Comparison of ENCODE assay signal across 11 cellular contexts in genomic region chrX:39752820-39753219, GRCh38.
DNase-seq lines count a peak whose midpoint lies in the region; ATAC-seq, FAIRE-seq and TF ChIP-seq lines count a peak whose summit lies in the region.
"Had no signal": no experiment of that assay in that cellular context is flagged by ENCODE, and none has a peak within 500 bp of the region (broad histone marks: within the 10 kb centered on the region; RNA-seq: fewer than 3 reads in every experiment).

No MANE protein-coding gene starts in this region.

- H4K91ac ChIP-seq in H1 (replicated peaks; ENCODE audit: insufficient read length, low read length): no peak overlapping the region

- H2BK12ac ChIP-seq in H1 (ENCODE audit: low read depth, low read length): no peak overlapping the region

- no peak overlapping the region for H3K23ac ChIP-seq in H1 (ENCODE audit: insufficient read length)

- no peak for ATAC-seq in GM23338

- no peak overlapping the region for H2BK5ac ChIP-seq in H1 (ENCODE audit: low read depth, low read length)

- H3K9me3 Mint-ChIP-seq in GM23338: no peaks in the 10 kb centered on the region; the same call in 2 of the 3 replicates

- H3K4me2 ChIP-seq in H1 (ENCODE audit: insufficient read depth in 1 of 2, low read depth in 2 of 2, low read length in 2 of 2): no peak overlapping the region
- H3K4me2 ChIP-seq in GM23338: no peak overlapping the region

- no peaks in the 10 kb centered on the region for H3K79me1 ChIP-seq in H1 (ENCODE audit: low read depth, low read length)

- H4K20me1 ChIP-seq in H1 (replicated peaks in 1 of 2; ENCODE audit: control insufficient read depth in 1 of 2, insufficient read depth in 2 of 2, low read length in 2 of 2): no peaks in the 10 kb centered on the region
- H4K20me1 ChIP-seq in GM23338 (replicated peaks; ENCODE audit: insufficient read depth): no peaks in the 10 kb centered on the region

- TF ChIP-seq CTCF in H1 (IDR thresholded peaks at IDR 0.05; ENCODE audit: control extremely low read depth in 1 of 3, insufficient read depth in 1 of 3, low read depth in 1 of 3, low read length in 3 of 3) (no peak), prostate gland (IDR thresholded peaks at IDR 0.05) (no peak), GM23338 (conservative IDR thresholded peaks at IDR 0.05; ENCODE audit: low read depth in 2 of 2) (no peak)

- H3K14ac ChIP-seq in H1 (ENCODE audit: insufficient read length): no peak overlapping the region

- H3K79me2 ChIP-seq in H1 (ENCODE audit: control insufficient read depth in 1 of 2, insufficient read depth in 2 of 2, low read length in 2 of 2) (no peaks in the 10 kb centered on the region), GM23338 (replicated peaks; ENCODE audit: insufficient read depth) (no peaks in the 10 kb centered on the region)

- no peaks in the 10 kb centered on the region for H3K23me2 ChIP-seq in H1 (ENCODE audit: low read depth, low read length)

- H3K36me3 Mint-ChIP-seq in GM23338 (ENCODE audit: low read depth): no peaks in the 10 kb centered on the region

- peaks cover 9% of the 10 kb centered on the region for H3K4me1 Mint-ChIP-seq in GM23338

- no peaks in the 10 kb centered on the region for H3K9me2 ChIP-seq in GM23338 (ENCODE audit: insufficient read depth)

- POLR2A ChIA-PET in H1 (lab: Charles Lee; ENCODE audit: partially characterized antibody): no interaction called here

- H3K56ac ChIP-seq in H1 (replicated peaks; ENCODE audit: insufficient read length, low read depth, low read length): no peak overlapping the region

- H3K27me3 ChIP-seq in H1 (replicated peaks in 1 of 4; ENCODE audit: control insufficient read depth in 3 of 4, extremely low read depth in 1 of 4, insufficient read depth in 3 of 4, low read length in 3 of 4) (no peaks in the 10 kb centered on the region; a peak in 1 of 7 replicates), prostate gland (replicated peaks; ENCODE audit: insufficient read depth) (no peaks in the 10 kb centered on the region), GM23338 (ENCODE audit: insufficient read depth) (no peaks in the 10 kb centered on the region)
- H3K27me3 ChIP-seq: SJSA1, vagina had no signal

- H2BK120ac ChIP-seq in H1 (replicated peaks; ENCODE audit: low read depth, low read length): no peak overlapping the region

- H3K4ac ChIP-seq in H1 (replicated peaks; ENCODE audit: insufficient read length, low read depth, low read length): no peak overlapping the region

- peaks cover 0 to 10% (median 0%) of the 10 kb centered on the region in 4 experiments; a peak in 1 of 7 replicates for H3K4me1 ChIP-seq in H1 (replicated peaks in 1 of 4; ENCODE audit: control insufficient read depth in 3 of 4, insufficient read depth in 4 of 4, low read length in 3 of 4)
- no peaks in the 10 kb centered on the region for H3K4me1 ChIP-seq in prostate gland (replicated peaks)
- H3K4me1 ChIP-seq in GM23338 (ENCODE audit: insufficient read depth): no peaks in the 10 kb centered on the region

- no peak for TF ChIP-seq RAD21 in H1 (IDR thresholded peaks at IDR 0.05 in 1 of 2, conservative IDR thresholded peaks at IDR 0.05 in 1 of 2; ENCODE audit: low read depth in 2 of 2, low read length in 2 of 2)

- H3F3A ChIP-seq in GM23338 (replicated peaks; ENCODE audit: low read depth): no peaks in the 10 kb centered on the region

- peak overlapping the region; percentile 61; the same call in 1 of the 2 replicates for H2BK20ac ChIP-seq in H1 (ENCODE audit: low read length)

- no peak overlapping the region for H2AFZ ChIP-seq in H1 (ENCODE audit: low read length)
- no peak overlapping the region for H2AFZ ChIP-seq in GM23338

- no peak overlapping the region for H2AK5ac ChIP-seq in H1 (ENCODE audit: low read depth, low read length)

- H3K27ac ChIP-seq in H1 (ENCODE audit: low read depth, low read length): no peak overlapping the region
- H3K27ac ChIP-seq in prostate gland: no peak overlapping the region
- H3K27ac ChIP-seq in GM23338 (ENCODE audit: low read depth): no peak overlapping the region
- H3K27ac ChIP-seq: SJSA1, vagina had no signal

- H2BK15ac ChIP-seq in H1 (ENCODE audit: low read length): no peak overlapping the region

- H3K27me3 Mint-ChIP-seq in GM23338 (ENCODE audit: insufficient read depth, low read depth, poor library complexity): peaks cover 4% of the 10 kb centered on the region

- no peak overlapping the region for H3K18ac ChIP-seq in H1 (ENCODE audit: extremely low read depth, low read length)

- H3K36me3 ChIP-seq in H1 (ENCODE audit: control insufficient read depth in 2 of 4, insufficient read depth in 4 of 4, low read length in 3 of 4): no peaks in the 10 kb centered on the region
- no peaks in the 10 kb centered on the region for H3K36me3 ChIP-seq in prostate gland
- no peaks in the 10 kb centered on the region for H3K36me3 ChIP-seq in GM23338 (ENCODE audit: insufficient read depth)
- H3K36me3 ChIP-seq: SJSA1, vagina had no signal

- no peak overlapping the region for H3K4me3 ChIP-seq in H1 (ENCODE audit: extremely low read depth in 1 of 4, insufficient read depth in 2 of 4, low read depth in 3 of 4, low read length in 4 of 4)
- H3K4me3 ChIP-seq in prostate gland: no peak overlapping the region
- no peak overlapping the region for H3K4me3 ChIP-seq in GM23338
- H3K4me3 ChIP-seq: lung, SJSA1, vagina had no signal

- no peak overlapping the region for H3K27ac Mint-ChIP-seq in GM23338

- no peak for TF ChIP-seq EP300 in H1 (IDR thresholded peaks at IDR 0.05; ENCODE audit: borderline replicate concordance in 1 of 2, low read depth in 2 of 2, low read length in 2 of 2)

- no peak overlapping the region for H4K8ac ChIP-seq in H1 (ENCODE audit: extremely low read depth, insufficient read depth, low read length)

- DNase-seq in HCEC 1CT (peak; percentile 7), NCI-H2196 (lab: John Stamatoyannopoulos, UW; ENCODE audit: unreplicated experiment) (peak; percentile 51), H1 (ENCODE audit: low read depth in 1 of 2, low spot score in 2 of 2) (no peak), prostate gland (ENCODE audit: low spot score) (peak; percentile 39), GM23338 (ENCODE audit: low spot score) (no peak), SIG-M5 (lab: John Stamatoyannopoulos, UW) (no peak), NCI-H187 (lab: John Stamatoyannopoulos, UW) (no peak)
- DNase-seq: activated T-cell treated with anti-CD3 and anti-CD28 coated beads for 4 hours had no signal

- H4K5ac ChIP-seq in H1 (ENCODE audit: insufficient read length, low read depth, low read length): no peak overlapping the region

- WGBS in H1 (ENCODE audit: extremely low coverage in 1 of 2, insufficient coverage in 1 of 2, insufficient read length in 1 of 2, insufficient replicate concordance in 2 of 2, low coverage in 1 of 2, low lambda C conversion rate in 2 of 2, missing lambda C conversion rate in 1 of 2), 2 experiments: 89% methylated on average over 8 of the region's 8 CpGs; no CpG with 5 or more reads in 1 of the 2 experiments
- 55% methylated on average over 8 of the region's 8 CpGs for WGBS in prostate gland

- H3K9ac ChIP-seq in H1 (replicated peaks in 1 of 4; ENCODE audit: extremely low read depth in 1 of 4, low read depth in 3 of 4, low read length in 3 of 4): no peak overlapping the region

- H3K4me3 Mint-ChIP-seq in GM23338: no peak overlapping the region

- no peak for FAIRE-seq in H1 (lab: Jason Lieb, UNC)

- CTCF ChIA-PET in H1 (lab: Charles Lee; ENCODE audit: partially characterized antibody): no interaction called here

- H3K9me3 ChIP-seq in H1 (ENCODE audit: insufficient read depth in 2 of 2, low read depth in 1 of 2, low read length in 1 of 2) (no peaks in the 10 kb centered on the region), prostate gland (no peaks in the 10 kb centered on the region)
- H3K9me3 ChIP-seq: SJSA1, vagina had no signal

- TF ChIP-seq POLR2A in H1 (IDR thresholded peaks at IDR 0.05; ENCODE audit: control extremely low read depth in 1 of 2, low read depth in 2 of 2, low read length in 2 of 2): no peak
- TF ChIP-seq POLR2A in prostate gland (IDR thresholded peaks at IDR 0.05): no peak

- intact Hi-C loops in prostate gland (cut with DNase I): loop anchor here (10.0 kb wide), 1 partner anchor 62 kb away; no protein-coding TSS in a partner anchor

TF ChIP-seq in H1, 55 proteins besides CTCF, POLR2A, EP300 and RAD21:
- no peak for TF ChIP-seq SIRT6 (IDR thresholded peaks at IDR 0.05; ENCODE audit: low read length)
- no peak for TF ChIP-seq CBX8 (IDR thresholded peaks at IDR 0.05; ENCODE audit: borderline replicate concordance, low read depth, low read length)
- TF ChIP-seq TAF1 (IDR thresholded peaks at IDR 0.05; ENCODE audit: low read depth, low read length): no peak
- no peak for TF ChIP-seq EZH2 (IDR thresholded peaks at IDR 0.05; ENCODE audit: low read depth, low read length, severe bottlenecking)

TF ChIP-seq in GM23338, 12 proteins besides CTCF, POLR2A, EP300 and RAD21 (continues in another document):
- TF ChIP-seq EZH2 (IDR thresholded peaks at IDR 0.05; ENCODE audit: low read depth, unreplicated experiment): no peak

Comparison
In these comparisons a context has a peak if more than half of its experiments do, and no peak if none do; other contexts are left out.
1. DNase-seq: peak in HCEC 1CT (single experiment), NCI-H2196 (single experiment) and prostate gland (single experiment); none in H1 (0 of 2), GM23338 (single experiment), SIG-M5 (single experiment) and NCI-H187 (0 of 2).